8 cellular contexts compared by ENCODE assay signal in the genomic region with DNA sequence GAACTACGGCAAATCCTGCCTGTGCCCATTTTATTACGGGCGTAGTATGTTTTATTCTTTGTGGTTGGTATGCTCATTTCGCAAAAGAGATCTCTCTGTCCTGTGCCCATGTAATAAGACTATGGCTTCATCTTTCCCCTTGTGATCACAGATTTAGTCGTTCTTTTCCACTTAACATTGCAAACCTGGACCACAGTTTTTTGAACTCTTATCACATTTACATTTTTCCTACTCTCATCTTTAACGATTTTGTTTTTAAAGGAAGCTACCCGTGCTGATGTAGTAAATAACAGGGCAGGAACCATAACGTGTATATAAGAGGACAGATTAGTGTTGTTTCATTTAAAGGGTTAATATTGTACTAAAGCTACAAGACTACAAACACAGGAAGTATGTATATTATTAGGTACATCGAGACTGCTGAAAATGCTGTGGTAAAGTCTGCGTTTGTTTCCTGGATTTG. TPM values are rescaled to one million over a fixed set of nuclear protein-coding genes. Genes with fewer than 3 reads are reported as not detected.
DNase-seq lines count a peak whose midpoint lies in the region; ATAC-seq, FAIRE-seq and TF ChIP-seq lines count a peak whose summit lies in the region.

No MANE protein-coding gene starts in this region.

- no peaks in the 10 kb centered on the region for H3K9me3 Mint-ChIP-seq in activated naive CD4-positive, alpha-beta T cell treated with anti-CD3 and anti-CD28 coated beads, Interleukin-2, amount 50 U/mL, for 24 hours

- no peaks in the 10 kb centered on the region for H3K27me3 ChIP-seq in sigmoid colon

- H3K27ac Mint-ChIP-seq in activated naive CD4-positive, alpha-beta T cell treated with anti-CD3 and anti-CD28 coated beads, Interleukin-2, amount 50 U/mL, for 24 hours, result peak overlapping the region; percentile 94
- peak overlapping the region; percentile 96 for H3K27ac Mint-ChIP-seq in T-helper 17 cell

- H3K36me3 ChIP-seq in sigmoid colon, result no peaks in the 10 kb centered on the region

- peak; percentile 0 for ATAC-seq in T-helper 17 cell

- no peak for TF ChIP-seq CTCF in fibroblast of villous mesenchyme (IDR thresholded peaks at IDR 0.05; ENCODE audit: insufficient read depth, low read depth, low read length)
- TF ChIP-seq CTCF in sigmoid colon (IDR thresholded peaks at IDR 0.05), result no peak

- H3K4me3 ChIP-seq in fibroblast of villous mesenchyme (ENCODE audit: low read depth, low read length), result peak overlapping the region; percentile 95
- H3K4me3 ChIP-seq in sigmoid colon, result peak overlapping the region; percentile 66 to 87 (median 85)

- 0% methylated on average over 10 of the region's 10 CpGs for WGBS in sigmoid colon, 2 donors

- H3K4me1 ChIP-seq in sigmoid colon, result peaks cover 3 to 30% (median 23%) of the 10 kb centered on the region in 4 donors

- no peaks in the 10 kb centered on the region for H3K27me3 Mint-ChIP-seq in activated naive CD4-positive, alpha-beta T cell treated with anti-CD3 and anti-CD28 coated beads, Interleukin-2, amount 50 U/mL, for 24 hours
- H3K27me3 Mint-ChIP-seq in T-helper 17 cell, result no peaks in the 10 kb centered on the region

- H3K4me1 Mint-ChIP-seq in activated naive CD4-positive, alpha-beta T cell treated with anti-CD3 and anti-CD28 coated beads, Interleukin-2, amount 50 U/mL, for 24 hours, result peaks cover 46% of the 10 kb centered on the region
- H3K4me1 Mint-ChIP-seq in T-helper 17 cell, result peaks cover 40% of the 10 kb centered on the region

- no peak for TF ChIP-seq POLR2A in sigmoid colon (IDR thresholded peaks at IDR 0.05)

- no peak for FAIRE-seq in urothelium cell line (lab: Jason Lieb, UNC)

- no peak for DNase-seq in activated naive CD4-positive, alpha-beta T cell treated with Interleukin-2 at 50 U/mL for 16 hours
- DNase-seq in T-helper 17 cell (no peak), fibroblast of villous mesenchyme (ENCODE audit: low read depth) (peak; percentile 25), sigmoid colon (no peak), HuH-7 (ENCODE audit: low spot score) (no peak), islet precursor cell (no peak), urothelium cell line (ENCODE audit: low spot score) (no peak)

- intact Hi-C loops in sigmoid colon (cut with DNase I), result no loop called here

- H3K4me3 Mint-ChIP-seq in activated naive CD4-positive, alpha-beta T cell treated with anti-CD3 and anti-CD28 coated beads, Interleukin-2, amount 50 U/mL, for 24 hours, result peak overlapping the region; percentile 93
- peak overlapping the region; percentile 98 for H3K4me3 Mint-ChIP-seq in T-helper 17 cell

- no peaks in the 10 kb centered on the region for H3K36me3 Mint-ChIP-seq in activated naive CD4-positive, alpha-beta T cell treated with anti-CD3 and anti-CD28 coated beads, Interleukin-2, amount 50 U/mL, for 24 hours
- peaks cover 6% of the 10 kb centered on the region for H3K36me3 Mint-ChIP-seq in T-helper 17 cell (ENCODE audit: low read depth)

- no peaks in the 10 kb centered on the region for H3K9me3 ChIP-seq in T-helper 17 cell (ENCODE audit: control insufficient read depth, low read length, poor library complexity, severe bottlenecking)
- no peaks in the 10 kb centered on the region for H3K9me3 ChIP-seq in sigmoid colon

- peak overlapping the region; percentile 83 to 93 (median 88) for H3K27ac ChIP-seq in sigmoid colon

- TF ChIP-seq EP300 in sigmoid colon (IDR thresholded peaks at IDR 0.05), result no peak

RNA-seq across cellular contexts. Expression of gene MYCBP2, which starts 3.1 kb away (rescaled TPM):
- total RNA-seq in T-helper 17 cell (100 to 1,000 TPM; 146 to 160 TPM), fibroblast of villous mesenchyme (84.6 and 99.5 TPM in 2 replicates), sigmoid colon (100 to 1,000 TPM in 2 of 4 donors, 10 to 100 TPM in 2; 93.5 to 130 (median 100) TPM)
- 10 to 100 TPM in 1 of 3 donors, 1 to 10 TPM in 2; 3.7 to 36.7 (median 7.2) TPM for polyA plus RNA-seq in sigmoid colon
